34 cellular contexts compared by ENCODE assay signal in the genomic region with DNA sequence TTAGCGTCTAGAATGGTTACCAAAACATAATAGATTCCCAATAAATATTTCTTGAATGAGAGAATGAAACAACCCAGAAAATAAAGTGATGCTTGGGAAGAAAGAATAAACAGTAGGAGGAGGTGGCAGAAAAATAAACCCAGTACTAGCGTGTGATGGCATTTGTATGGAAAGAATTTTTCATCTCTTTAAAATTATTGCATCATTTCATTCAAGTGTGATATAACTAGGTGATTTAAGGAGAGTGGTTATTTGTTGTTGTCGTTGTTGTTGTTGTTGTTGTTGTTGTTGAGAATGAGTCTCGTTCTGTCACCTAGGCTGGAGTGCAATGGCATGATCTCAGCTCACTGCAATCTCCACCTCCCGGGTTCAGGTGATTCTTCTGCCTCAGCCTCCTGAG.
"Had no signal": no experiment of that assay in that cellular context is flagged by ENCODE, and none has a peak within 500 bp of the region (broad histone marks: within the 10 kb centered on the region; RNA-seq: fewer than 3 reads in every experiment).

No MANE protein-coding gene starts in this region.

- DNase-seq: Karpas-422, Kasumi-1, MG63, MM.1S, MV-4-11, NCI-H1048, NCI-H1092, NCI-H1092 treated with DMSO at 0.1 percent for 48 hours, NCI-H1105, NCI-H1105 treated with DMSO at 0.1 percent for 48 hours, NCI-H1417, NCI-H1417 treated with DMSO at 0.1 percent for 48 hours, NCI-H1436, NCI-H1436 treated with DMSO at 0.1 percent for 48 hours, NCI-H146, NCI-H1694, NCI-H1694 treated with DMSO at 0.1 percent for 48 hours, NCI-H187, NCI-H187 treated with DMSO at 0.1 percent for 48 hours, NCI-H1930, NCI-H2029, NCI-H2029 treated with DMSO at 0.1 percent for 48 hours, NCI-H2081, NCI-H2081 treated with DMSO at 0.1 percent for 48 hours, NCI-H2107, NCI-H2171, NCI-H2171 treated with DMSO at 0.1 percent for 48 hours, NCI-H2227 treated with DMSO at 0.1 percent for 48 hours, NCI-H226, NCI-H345, NCI-H446, NCI-H446 treated with DMSO at 0.1 percent for 48 hours, NCI-H510A, NCI-H510A treated with DMSO at 0.1 percent for 48 hours had no signal

- H3K4me3 ChIP-seq: MG63 had no signal

- H3K9me3 ChIP-seq: MG63 had no signal

- H3K36me3 ChIP-seq: MG63 had no signal

- H3K27me3 ChIP-seq: MG63 had no signal
